ENCODE assay signal across 8 cellular contexts in the genomic region with DNA sequence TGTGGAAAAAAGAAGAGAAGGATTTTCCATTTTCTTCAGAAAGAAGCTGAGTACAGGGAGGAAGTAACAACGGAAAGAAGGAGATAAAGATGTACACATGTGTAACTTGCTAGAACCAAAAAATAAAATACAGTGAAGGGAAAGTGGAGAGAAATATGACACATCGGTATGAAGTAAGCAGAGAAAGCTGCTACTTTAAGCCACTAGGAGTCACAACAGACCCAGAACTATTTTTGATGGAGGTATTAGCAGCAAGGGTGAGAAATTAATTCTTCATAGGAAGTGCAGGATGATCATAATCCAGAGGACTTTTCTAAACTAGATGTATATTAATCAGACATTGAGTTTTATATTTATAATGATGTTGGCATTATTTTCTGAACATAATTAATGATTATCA.
A peak's percentile ranks its signal among the peaks of the same experiment; 100 is the strongest.
DNase-seq lines count a peak whose midpoint lies in the region; ATAC-seq, FAIRE-seq and TF ChIP-seq lines count a peak whose summit lies in the region.

No MANE protein-coding gene starts in this region.

- H3K36me3 Mint-ChIP-seq in stimulated activated naive B cell treated with anti-CD40 and anti-IgM and Interleukin-4, amounts not matched to agents 10 μg/mL and 1 μg/mL and 100 μg/mL, for 72 hours, result no peaks in the 10 kb centered on the region

- H3K4me3 Mint-ChIP-seq in stimulated activated naive B cell treated with anti-CD40 and anti-IgM and Interleukin-4, amounts not matched to agents 10 μg/mL and 1 μg/mL and 100 μg/mL, for 72 hours, result no peak overlapping the region

- H3K9me3 Mint-ChIP-seq in stimulated activated naive B cell treated with anti-CD40 and anti-IgM and Interleukin-4, amounts not matched to agents 10 μg/mL and 1 μg/mL and 100 μg/mL, for 72 hours, result no peaks in the 10 kb centered on the region

- TF ChIP-seq CTCF in AG10803 (conservative IDR thresholded peaks at IDR 0.05; ENCODE audit: low read length), result peak; percentile 58

- peaks cover 0 to 3% of the 10 kb centered on the region in 2 donors for H3K27me3 Mint-ChIP-seq in stimulated activated naive B cell treated with anti-CD40 and anti-IgM and Interleukin-4, amounts not matched to agents 10 μg/mL and 1 μg/mL and 100 μg/mL, for 72 hours

- no peak overlapping the region for H3K4me3 ChIP-seq in AG10803 (ENCODE audit: low read length)

- ATAC-seq in HG02943 (IDR thresholded peaks at IDR 0.05; ENCODE audit: low read depth, unreplicated experiment), result peak; percentile 88
- ATAC-seq in stimulated activated naive B cell treated with anti-CD40 and anti-IgM and Interleukin-4, amounts not matched to agents 10 μg/mL and 1 μg/mL and 100 μg/mL, for 72 hours (replicated peaks), result peak; percentile 63 to 68
- no peak for ATAC-seq in GM19397 (IDR thresholded peaks at IDR 0.05; ENCODE audit: unreplicated experiment)

- peak; percentile 79 for FAIRE-seq in GM18507 (lab: Jason Lieb, UNC)
- FAIRE-seq in endometrium (lab: Jason Lieb, UNC), result peak; percentile 87

- peak; percentile 31 for DNase-seq in AG10803 (ENCODE audit: low read depth)
- no peak for DNase-seq in GM18507 (ENCODE audit: extremely low spot score, insufficient read length, low read depth)
- peak; percentile 50 to 59 for DNase-seq in NOMO-1 (lab: John Stamatoyannopoulos, UW; ENCODE audit: unreplicated experiment in 2 of 2)
- DNase-seq in stimulated activated naive B cell treated with anti-CD40 and anti-IgM and Interleukin-4, amounts not matched to agents 10 μg/mL and 1 μg/mL and 100 μg/mL, for 72 hours, result no peak
- DNase-seq in NK-92 treated with Interleukin-12 subunit alpha and Interleukin-12 subunit beta, amount 100 ng/mL, for 24 hours (lab: John Stamatoyannopoulos, UW), result no peak

- H3K4me1 Mint-ChIP-seq in stimulated activated naive B cell treated with anti-CD40 and anti-IgM and Interleukin-4, amounts not matched to agents 10 μg/mL and 1 μg/mL and 100 μg/mL, for 72 hours, result peaks cover 3 to 5% of the 10 kb centered on the region in 2 donors

- no peak overlapping the region for H3K27ac Mint-ChIP-seq in stimulated activated naive B cell treated with anti-CD40 and anti-IgM and Interleukin-4, amounts not matched to agents 10 μg/mL and 1 μg/mL and 100 μg/mL, for 72 hours

Comparison
In these comparisons a context has a peak if more than half of its experiments do, and no peak if none do; other contexts are left out.
1. DNase-seq: peak in AG10803 (single experiment) and NOMO-1 (2 of 2); none in GM18507 (single experiment), stimulated activated naive B cell treated with anti-CD40 and anti-IgM and Interleukin-4, amounts not matched to agents 10 μg/mL and 1 μg/mL and 100 μg/mL, for 72 hours (single experiment) and NK-92 treated with Interleukin-12 subunit alpha and Interleukin-12 subunit beta, amount 100 ng/mL, for 24 hours (single experiment).